In the genomic region with DNA sequence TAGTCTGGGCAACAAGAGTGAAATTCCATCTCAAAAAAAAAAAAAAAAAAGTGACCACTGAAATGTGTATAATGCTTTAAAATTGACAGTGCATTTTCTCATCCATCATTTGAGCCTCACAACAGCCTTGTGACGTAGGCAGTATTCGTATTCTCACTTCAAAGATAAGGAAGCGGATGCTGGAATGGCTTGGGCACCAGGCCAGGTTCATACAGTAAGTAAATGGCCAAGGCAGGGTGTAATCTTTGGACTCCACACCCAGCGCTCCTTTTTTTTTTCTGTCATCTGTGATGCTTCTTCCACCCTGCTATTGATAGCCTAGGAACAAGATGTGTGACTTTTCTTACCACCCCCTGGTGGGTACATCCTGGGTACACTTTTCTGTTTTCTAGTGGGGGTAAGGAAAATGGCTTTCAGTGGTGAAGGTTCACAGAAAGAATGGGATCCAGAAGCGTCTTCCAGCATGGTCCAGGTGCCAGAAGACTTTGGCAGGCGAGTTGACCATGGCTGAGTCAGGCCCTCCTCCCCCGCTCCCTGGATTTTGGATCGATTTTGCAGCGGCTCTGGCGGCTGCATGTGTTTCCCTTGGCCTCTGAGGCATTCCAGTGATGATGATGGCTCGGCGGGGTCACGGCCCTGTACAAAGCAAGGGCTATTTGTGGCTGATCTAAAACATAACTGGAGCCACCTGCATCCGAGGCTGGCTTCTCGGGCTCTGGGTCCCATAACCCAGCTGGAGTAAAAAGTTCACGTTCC, we compare ENCODE assay signal across 10 cellular contexts.
DNase-seq lines count a peak whose midpoint lies in the region; ATAC-seq and TF ChIP-seq lines count a peak whose summit lies in the region.
"Had no signal": no experiment of that assay in that cellular context is flagged by ENCODE, and none has a peak within 500 bp of the region (broad histone marks: within the 10 kb centered on the region; RNA-seq: fewer than 3 reads in every experiment).

No MANE protein-coding gene starts in this region.

- TF ChIP-seq CTCF in astrocyte of the cerebellum (IDR thresholded peaks at IDR 0.05; ENCODE audit: low read depth, low read length, missing control alignments), result no peak
- peak; percentile 14 for TF ChIP-seq CTCF in left ventricle myocardium inferior (IDR thresholded peaks at IDR 0.05; ENCODE audit: borderline replicate concordance)

- H3K27me3 ChIP-seq in left ventricle myocardium inferior (ENCODE audit: low read depth), result no peaks in the 10 kb centered on the region

- ATAC-seq in HG03565 (IDR thresholded peaks at IDR 0.05; ENCODE audit: unreplicated experiment), result no peak

- H3K36me3 ChIP-seq in left ventricle myocardium inferior, result peaks cover 11% of the 10 kb centered on the region

- intact Hi-C loops in left ventricle myocardium inferior (cut with micrococcal nuclease), result no loop called here

- H3K27ac ChIP-seq in left ventricle myocardium inferior (replicated peaks), result peak overlapping the region; percentile 85
- H3K27ac ChIP-seq: HL-60 had no signal

- H3K4me3 ChIP-seq in astrocyte of the cerebellum (ENCODE audit: low read depth, low read length) (no peak overlapping the region), left ventricle myocardium inferior (no peak overlapping the region)

- DNase-seq in AG20443 (ENCODE audit: low spot score) (peak; percentile 96), astrocyte of the cerebellum (ENCODE audit: low read depth) (peak; percentile 98), left ventricle myocardium inferior (peak; percentile 89), putamen (ENCODE audit: low spot score) (peak; percentile 35), NCI-H187 (lab: John Stamatoyannopoulos, UW) (no peak), KG1 (lab: John Stamatoyannopoulos, UW) (no peak)
- no peak for DNase-seq in NK-92 treated with Interleukin-12 subunit alpha and Interleukin-12 subunit beta, amount 100 ng/mL, for 24 hours (lab: John Stamatoyannopoulos, UW)
- DNase-seq: activated CD8-positive, alpha-beta memory T cell treated with anti-CD3 and anti-CD28 coated beads, Interleukin-2, amount 50 U/mL, for 48 hours had no signal

- in situ Hi-C loops in astrocyte of the cerebellum (cut with HindIII; ENCODE audit: low sequenced_read_pairs), result no loop called here

- H3K9me3 ChIP-seq in left ventricle myocardium inferior (replicated peaks), result peaks cover 19% of the 10 kb centered on the region

- peaks cover 76% of the 10 kb centered on the region for H3K4me1 ChIP-seq in left ventricle myocardium inferior

Comparison
In these comparisons a context has a peak if more than half of its experiments do, and no peak if none do; other contexts are left out.
1. DNase-seq: peak in AG20443 (single experiment), astrocyte of the cerebellum (single experiment), left ventricle myocardium inferior (single experiment) and putamen (single experiment); none in NCI-H187 (0 of 2), KG1 (single experiment) and NK-92 treated with Interleukin-12 subunit alpha and Interleukin-12 subunit beta, amount 100 ng/mL, for 24 hours (single experiment).